In genomic region chrX:147911192-147912022, GRCh38 we compare ENCODE assay signal across 8 cellular contexts. TPM values are rescaled to one million over a fixed set of nuclear protein-coding genes. Genes with fewer than 3 reads are reported as not detected.
DNase-seq lines count a peak whose midpoint lies in the region; ATAC-seq and TF ChIP-seq lines count a peak whose summit lies in the region.

Gene FMR1 (plus strand): TSS chrX:147911919. CDS start chrX:147912180, 261 bp downstream.

- WGBS in esophagus, 2 donors = 5 to 48% methylated on average over 43 to 66 of the region's 66 CpGs

- H3K4me1 Mint-ChIP-seq in activated T-cell treated with anti-CD3 and anti-CD28 coated beads, Interleukin-2, amount 50 U/mL, for 24 hours (ENCODE audit: low read depth) = peaks cover 31% of the 10 kb centered on the region

- H3K27ac ChIP-seq in esophagus (ENCODE audit: low read depth in 2 of 2, low read length in 1 of 2) (peak within 1 kb of the TSS; percentile 88 to 91), muscle layer of colon (ENCODE audit: low read depth, low read length) (peak within 1 kb of the TSS; percentile 85)

- H3K36me3 Mint-ChIP-seq in activated T-cell treated with anti-CD3 and anti-CD28 coated beads, Interleukin-2, amount 50 U/mL, for 24 hours (ENCODE audit: low read depth) = peaks cover 5% of the 10 kb centered on the region

- no peaks in the 10 kb centered on the region for H3K36me3 ChIP-seq in esophagus (ENCODE audit: control insufficient read depth in 2 of 2, insufficient read depth in 2 of 2, low read length in 1 of 2)
- H3K36me3 ChIP-seq in muscle layer of colon (ENCODE audit: insufficient read depth, low read length) = no peaks in the 10 kb centered on the region

- peak within 1 kb of the TSS; percentile 66 for H3K4me3 ChIP-seq in Jurkat, Clone E6-1 (ENCODE audit: low read length)
- H3K4me3 ChIP-seq in esophagus (ENCODE audit: low read depth in 1 of 2, low read length in 2 of 2) (peak within 1 kb of the TSS; percentile 62 to 73), muscle layer of colon (ENCODE audit: low read depth in 1 of 2, low read length in 2 of 2) (peak within 1 kb of the TSS; percentile 49 to 55)

- H3K27me3 Mint-ChIP-seq in activated T-cell treated with anti-CD3 and anti-CD28 coated beads, Interleukin-2, amount 50 U/mL, for 24 hours = no peaks in the 10 kb centered on the region

- DNase-seq in DMS53 (lab: John Stamatoyannopoulos, UW) = peak; percentile 96
- peak; percentile 88 for DNase-seq in Jurkat, Clone E6-1 (ENCODE audit: low read depth, low spot score)
- DNase-seq in activated T-cell treated with anti-CD3 and anti-CD28 coated beads, Interleukin-2, amount 50 U/mL, for 24 hours = peak; percentile 93
- peak; percentile 86 to 88 for DNase-seq in stimulated activated CD8-positive, alpha-beta memory T cell treated with anti-CD3 and anti-CD28 coated beads, Interleukin-7, amount 100 ng/mL, for 1 hour (ENCODE audit: low read depth in 2 of 2)

- H3K27me3 ChIP-seq in esophagus (ENCODE audit: control insufficient read depth in 1 of 2, insufficient read depth in 2 of 2, low read length in 2 of 2) (no peaks in the 10 kb centered on the region), muscle layer of colon (ENCODE audit: control insufficient read depth in 1 of 2, insufficient read depth in 2 of 2, low read length in 2 of 2) (no peaks in the 10 kb centered on the region)

- peak within 1 kb of the TSS; percentile 89 for H3K4me3 Mint-ChIP-seq in activated T-cell treated with anti-CD3 and anti-CD28 coated beads, Interleukin-2, amount 50 U/mL, for 24 hours

- H3K9me3 Mint-ChIP-seq in activated T-cell treated with anti-CD3 and anti-CD28 coated beads, Interleukin-2, amount 50 U/mL, for 24 hours = no peaks in the 10 kb centered on the region

- ATAC-seq in GM21717 (IDR thresholded peaks at IDR 0.05; ENCODE audit: unreplicated experiment) = peak; percentile 84

- H3K9me3 ChIP-seq in esophagus (ENCODE audit: control insufficient read depth in 2 of 2, insufficient read depth in 1 of 2, low read depth in 1 of 2, low read length in 1 of 2) (no peaks in the 10 kb centered on the region), muscle layer of colon (ENCODE audit: low read length) (no peaks in the 10 kb centered on the region)

- peak within 1 kb of the TSS; percentile 91 for H3K27ac Mint-ChIP-seq in activated T-cell treated with anti-CD3 and anti-CD28 coated beads, Interleukin-2, amount 50 U/mL, for 24 hours

- H3K9ac ChIP-seq in muscle layer of colon (ENCODE audit: low read length) = peak within 1 kb of the TSS; percentile 53

- H3K4me1 ChIP-seq in esophagus (ENCODE audit: control insufficient read depth in 2 of 2, insufficient read depth in 2 of 2, low read length in 1 of 2) (no peaks in the 10 kb centered on the region), muscle layer of colon (ENCODE audit: insufficient read depth, low read length) (peaks cover 13% of the 10 kb centered on the region)

TF ChIP-seq in PFSK-1, 5 proteins besides CTCF, POLR2A, EP300 and RAD21:
- TF ChIP-seq POLR2AphosphoS5 (IDR thresholded peaks at IDR 0.05; ENCODE audit: low read depth, low read length) = 0 out of 2 replicates have a peak, but pooled peaks have one; percentile 32
- no peak for TF ChIP-seq REST (IDR thresholded peaks at IDR 0.05; ENCODE audit: insufficient read depth in 1 of 2, low read depth in 2 of 2, low read length in 2 of 2)
- no peak for TF ChIP-seq TAF1 (IDR thresholded peaks at IDR 0.05; ENCODE audit: borderline replicate concordance, insufficient read depth, low read length)
- TF ChIP-seq SIN3A (IDR thresholded peaks at IDR 0.05; ENCODE audit: borderline replicate concordance, insufficient read depth, low read length) = no peak
- peak; percentile 88 for TF ChIP-seq FOXP2 (optimal IDR thresholded peaks at IDR 0.05; ENCODE audit: borderline replicate concordance, extremely low read depth, extremely low read length, insufficient read depth)

RNA-seq across cellular contexts. Expression of gene FMR1, which starts in this region (rescaled TPM):
- polyA plus RNA-seq in Jurkat, Clone E6-1 (2012; ENCODE audit: insufficient read depth, insufficient read length) = 24.7 TPM
- polyA plus RNA-seq in PFSK-1 (2012; ENCODE audit: insufficient read length, low read depth) = 21.3 TPM
- 10 to 100 TPM; 12.7 to 18.5 TPM for polyA plus RNA-seq in esophagus

Comparison
In these comparisons a context has a peak if more than half of its experiments do, and no peak if none do; other contexts are left out.
1. Peak in every context shown above with its lines: DNase-seq, ATAC-seq, H3K4me3 ChIP-seq and H3K27ac ChIP-seq.